In genomic region chrX:48649109-48649508, GRCh38 we compare ENCODE assay signal across 2 cellular contexts.
TF ChIP-seq lines count a peak whose summit lies in the region.

No MANE protein-coding gene starts in this region.

TF ChIP-seq in GM12891, 5 proteins besides CTCF, POLR2A, EP300 and RAD21:
- TF ChIP-seq TAF1 (IDR thresholded peaks at IDR 0.05; ENCODE audit: low read depth, low read length) (no peak), POLR2AphosphoS5 (IDR thresholded peaks at IDR 0.05; ENCODE audit: low read depth, low read length) (no peak), POU2F2 (IDR thresholded peaks at IDR 0.05; ENCODE audit: low read depth, low read length) (no peak), SPI1 (IDR thresholded peaks at IDR 0.05; ENCODE audit: low read depth, low read length) (no peak), PAX5 (IDR thresholded peaks at IDR 0.05; ENCODE audit: insufficient read depth, low read length, severe bottlenecking) (no peak)
TF ChIP-seq in GM12891: peak in this region for 0.

TF ChIP-seq in K562, 482 proteins besides CTCF, POLR2A, EP300 and RAD21 (continues in another document):
- TF ChIP-seq BRD4 (IDR thresholded peaks at IDR 0.05) (no peak), RBM22 (IDR thresholded peaks at IDR 0.05; ENCODE audit: low read depth, low read length, poor library complexity, severe bottlenecking) (no peak), FOSL1 (tag; conservative IDR thresholded peaks at IDR 0.05) (peak; percentile 41; the same call in 1 of the 2 replicates), BMI1 (IDR thresholded peaks at IDR 0.05; ENCODE audit: low read length) (no peak), SUPT5H (IDR thresholded peaks at IDR 0.05) (no peak), ZNF444 (CRISPR knock-in tag; IDR thresholded peaks at IDR 0.05) (no peak), MGA (IDR thresholded peaks at IDR 0.05) (no peak), ZNF41 (CRISPR knock-in tag; conservative IDR thresholded peaks at IDR 0.05) (no peak), ZBTB11 (CRISPR knock-in tag; IDR thresholded peaks at IDR 0.05) (no peak), RUNX1 (IDR thresholded peaks at IDR 0.05; ENCODE audit: low read depth) (no peak), ADNP (tag; IDR thresholded peaks at IDR 0.05) (no peak), GTF2E2 (tag; IDR thresholded peaks at IDR 0.05) (no peak), DPF2 (IDR thresholded peaks at IDR 0.05) (no peak), MEIS2 (IDR thresholded peaks at IDR 0.05; ENCODE audit: partially characterized antibody) (peak; percentile 50), KLF6 (CRISPR knock-in tag; IDR thresholded peaks at IDR 0.05; ENCODE audit: borderline replicate concordance) (no peak), C11orf30 (IDR thresholded peaks at IDR 0.05; ENCODE audit: low read depth) (no peak), ZNF280B (CRISPR knock-in tag; IDR thresholded peaks at IDR 0.05) (no peak), ZNF77 (CRISPR knock-in tag; IDR thresholded peaks at IDR 0.05) (no peak), CREB3L1 (IDR thresholded peaks at IDR 0.05; ENCODE audit: borderline replicate concordance, low read depth) (no peak), CREM (IDR thresholded peaks at IDR 0.05; ENCODE audit: low read depth) (0 out of 2 replicates have a peak, but pooled peaks have one; percentile 7)
- TF ChIP-seq, protein P1, sequence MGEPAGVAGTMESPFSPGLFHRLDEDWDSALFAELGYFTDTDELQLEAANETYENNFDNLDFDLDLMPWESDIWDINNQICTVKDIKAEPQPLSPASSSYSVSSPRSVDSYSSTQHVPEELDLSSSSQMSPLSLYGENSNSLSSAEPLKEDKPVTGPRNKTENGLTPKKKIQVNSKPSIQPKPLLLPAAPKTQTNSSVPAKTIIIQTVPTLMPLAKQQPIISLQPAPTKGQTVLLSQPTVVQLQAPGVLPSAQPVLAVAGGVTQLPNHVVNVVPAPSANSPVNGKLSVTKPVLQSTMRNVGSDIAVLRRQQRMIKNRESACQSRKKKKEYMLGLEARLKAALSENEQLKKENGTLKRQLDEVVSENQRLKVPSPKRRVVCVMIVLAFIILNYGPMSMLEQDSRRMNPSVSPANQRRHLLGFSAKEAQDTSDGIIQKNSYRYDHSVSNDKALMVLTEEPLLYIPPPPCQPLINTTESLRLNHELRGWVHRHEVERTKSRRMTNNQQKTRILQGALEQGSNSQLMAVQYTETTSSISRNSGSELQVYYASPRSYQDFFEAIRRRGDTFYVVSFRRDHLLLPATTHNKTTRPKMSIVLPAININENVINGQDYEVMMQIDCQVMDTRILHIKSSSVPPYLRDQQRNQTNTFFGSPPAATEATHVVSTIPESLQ (CRISPR knock-in tag; IDR thresholded peaks at IDR 0.05): no peak
- TF ChIP-seq, protein P2, sequence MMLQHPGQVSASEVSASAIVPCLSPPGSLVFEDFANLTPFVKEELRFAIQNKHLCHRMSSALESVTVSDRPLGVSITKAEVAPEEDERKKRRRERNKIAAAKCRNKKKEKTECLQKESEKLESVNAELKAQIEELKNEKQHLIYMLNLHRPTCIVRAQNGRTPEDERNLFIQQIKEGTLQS (IDR thresholded peaks at IDR 0.05): peak; percentile 70
- TF ChIP-seq, protein P2 (CRISPR knock-in tag; conservative IDR thresholded peaks at IDR 0.05): no peak
- TF ChIP-seq, protein P3, sequence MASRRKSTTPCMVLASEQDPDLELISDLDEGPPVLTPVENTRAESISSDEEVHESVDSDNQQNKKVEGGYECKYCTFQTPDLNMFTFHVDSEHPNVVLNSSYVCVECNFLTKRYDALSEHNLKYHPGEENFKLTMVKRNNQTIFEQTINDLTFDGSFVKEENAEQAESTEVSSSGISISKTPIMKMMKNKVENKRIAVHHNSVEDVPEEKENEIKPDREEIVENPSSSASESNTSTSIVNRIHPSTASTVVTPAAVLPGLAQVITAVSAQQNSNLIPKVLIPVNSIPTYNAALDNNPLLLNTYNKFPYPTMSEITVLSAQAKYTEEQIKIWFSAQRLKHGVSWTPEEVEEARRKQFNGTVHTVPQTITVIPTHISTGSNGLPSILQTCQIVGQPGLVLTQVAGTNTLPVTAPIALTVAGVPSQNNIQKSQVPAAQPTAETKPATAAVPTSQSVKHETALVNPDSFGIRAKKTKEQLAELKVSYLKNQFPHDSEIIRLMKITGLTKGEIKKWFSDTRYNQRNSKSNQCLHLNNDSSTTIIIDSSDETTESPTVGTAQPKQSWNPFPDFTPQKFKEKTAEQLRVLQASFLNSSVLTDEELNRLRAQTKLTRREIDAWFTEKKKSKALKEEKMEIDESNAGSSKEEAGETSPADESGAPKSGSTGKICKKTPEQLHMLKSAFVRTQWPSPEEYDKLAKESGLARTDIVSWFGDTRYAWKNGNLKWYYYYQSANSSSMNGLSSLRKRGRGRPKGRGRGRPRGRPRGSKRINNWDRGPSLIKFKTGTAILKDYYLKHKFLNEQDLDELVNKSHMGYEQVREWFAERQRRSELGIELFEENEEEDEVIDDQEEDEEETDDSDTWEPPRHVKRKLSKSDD (conservative IDR thresholded peaks at IDR 0.05; ENCODE audit: low read length): no peak
- TF ChIP-seq, protein P4, sequence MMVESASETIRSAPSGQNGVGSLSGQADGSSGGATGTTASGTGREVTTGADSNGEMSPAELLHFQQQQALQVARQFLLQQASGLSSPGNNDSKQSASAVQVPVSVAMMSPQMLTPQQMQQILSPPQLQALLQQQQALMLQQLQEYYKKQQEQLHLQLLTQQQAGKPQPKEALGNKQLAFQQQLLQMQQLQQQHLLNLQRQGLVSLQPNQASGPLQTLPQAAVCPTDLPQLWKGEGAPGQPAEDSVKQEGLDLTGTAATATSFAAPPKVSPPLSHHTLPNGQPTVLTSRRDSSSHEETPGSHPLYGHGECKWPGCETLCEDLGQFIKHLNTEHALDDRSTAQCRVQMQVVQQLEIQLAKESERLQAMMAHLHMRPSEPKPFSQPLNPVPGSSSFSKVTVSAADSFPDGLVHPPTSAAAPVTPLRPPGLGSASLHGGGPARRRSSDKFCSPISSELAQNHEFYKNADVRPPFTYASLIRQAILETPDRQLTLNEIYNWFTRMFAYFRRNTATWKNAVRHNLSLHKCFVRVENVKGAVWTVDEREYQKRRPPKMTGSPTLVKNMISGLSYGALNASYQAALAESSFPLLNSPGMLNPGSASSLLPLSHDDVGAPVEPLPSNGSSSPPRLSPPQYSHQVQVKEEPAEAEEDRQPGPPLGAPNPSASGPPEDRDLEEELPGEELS (CRISPR knock-in tag; IDR thresholded peaks at IDR 0.05; ENCODE audit: borderline replicate concordance): no peak
